Comparison of ENCODE assay signal across 25 cellular contexts in genomic region chr7:12982178-12982577, GRCh38.
"Had no signal": no experiment of that assay in that cellular context is flagged by ENCODE, and none has a peak within 500 bp of the region (broad histone marks: within the 10 kb centered on the region; RNA-seq: fewer than 3 reads in every experiment).

No MANE protein-coding gene starts in this region.

- H3K9me3 ChIP-seq: SK-N-SH had no signal

- H3K4me3 ChIP-seq: K562 had no signal

- DNase-seq: Kasumi-1; MV-4-11; NCI-H1048; NCI-H1105; NCI-H1417 treated with DMSO at 0.1 percent for 48 hours; NCI-H146; NCI-H1694 treated with DMSO at 0.1 percent for 48 hours; NCI-H1930; NCI-H2081 treated with DMSO at 0.1 percent for 48 hours; NCI-H2171; NCI-H226; NCI-H446 treated with DMSO at 0.1 percent for 48 hours; NCI-H524 treated with DMSO at 0.1 percent for 48 hours; NCI-H69; NCI-H774; NK-92 treated with Interleukin-12 subunit alpha and Interleukin-12 subunit beta, amount 100 ng/mL, for 24 hours; PC-3; SHP77; SK-N-SH; SW 1271; T-cell had no signal

- H3K4me2 ChIP-seq: KMS-11, SK-N-SH had no signal

- ATAC-seq: K562, Panc1, PC-3, T-cell had no signal

- FAIRE-seq: K562 had no signal

- H3K27ac ChIP-seq: KMS-11, RWPE1 had no signal
